ENCODE assay signal across 9 cellular contexts in genomic region chr21:45209046-45209445, GRCh38.
DNase-seq lines count a peak whose midpoint lies in the region; ATAC-seq and TF ChIP-seq lines count a peak whose summit lies in the region.
"Had no signal": no experiment of that assay in that cellular context is flagged by ENCODE, and none has a peak within 500 bp of the region (broad histone marks: within the 10 kb centered on the region; RNA-seq: fewer than 3 reads in every experiment).

No MANE protein-coding gene starts in this region.

- intact Hi-C loops in esophagus squamous epithelium (cut with DNase I), result no loop called here

- peak; percentile 75 for DNase-seq in AG08395 (ENCODE audit: low spot score)
- peak; percentile 77 for DNase-seq in HCEC 1CT
- peak; percentile 64 for DNase-seq in astrocyte of the spinal cord (ENCODE audit: low read depth, low spot score)
- DNase-seq in foreskin fibroblast, result peak; percentile 25 to 52
- DNase-seq in esophagus squamous epithelium (lab: John Stamatoyannopoulos, UW), result no peak
- no peak for DNase-seq in NCI-H748 treated with DMSO at 0.1 percent for 48 hours (lab: John Stamatoyannopoulos, UW)
- no peak for DNase-seq in SW 1271 (lab: John Stamatoyannopoulos, UW)

- no peak for TF ChIP-seq POLR2A in esophagus squamous epithelium (IDR thresholded peaks at IDR 0.05)

- ATAC-seq in GM19463 (IDR thresholded peaks at IDR 0.05; ENCODE audit: unreplicated experiment), result no peak

- in situ Hi-C loops in astrocyte of the spinal cord (cut with HindIII; ENCODE audit: low sequenced_read_pairs), result no loop called here

- H3K4me3 ChIP-seq in astrocyte of the spinal cord (ENCODE audit: low read depth, low read length) (no peak overlapping the region), foreskin fibroblast (ENCODE audit: low read depth in 1 of 2, low read length in 2 of 2) (no peak overlapping the region), esophagus squamous epithelium (no peak overlapping the region)
- H3K4me3 ChIP-seq: BLaER1 had no signal

- no peaks in the 10 kb centered on the region for H3K27me3 ChIP-seq in esophagus squamous epithelium
- H3K27me3 ChIP-seq: BLaER1 had no signal

- TF ChIP-seq CTCF in astrocyte of the spinal cord (IDR thresholded peaks at IDR 0.05; ENCODE audit: low read depth, low read length) (no peak), foreskin fibroblast (IDR thresholded peaks at IDR 0.05; ENCODE audit: low read depth, low read length) (no peak), esophagus squamous epithelium (IDR thresholded peaks at IDR 0.05) (no peak)

- no peak overlapping the region for H3K27ac ChIP-seq in esophagus squamous epithelium
- H3K27ac ChIP-seq: BLaER1 had no signal

- no peaks in the 10 kb centered on the region for H3K4me1 ChIP-seq in esophagus squamous epithelium

- peaks cover 0 to 52% (median 16%) of the 10 kb centered on the region in 3 donors for H3K36me3 ChIP-seq in esophagus squamous epithelium

- WGBS in esophagus squamous epithelium, 2 donors, result 45 to 54% methylated on average over 3 of the region's 3 CpGs

- no peaks in the 10 kb centered on the region for H3K9me3 ChIP-seq in esophagus squamous epithelium
- H3K9me3 ChIP-seq: BLaER1 had no signal

Comparison
In these comparisons a context has a peak if more than half of its experiments do, and no peak if none do; other contexts are left out.
1. DNase-seq: peak in AG08395 (single experiment), HCEC 1CT (single experiment), astrocyte of the spinal cord (single experiment) and foreskin fibroblast (2 of 2); none in esophagus squamous epithelium (single experiment), NCI-H748 treated with DMSO at 0.1 percent for 48 hours (single experiment) and SW 1271 (0 of 2).